1 cellular context compared by ENCODE assay signal in the genomic region with DNA sequence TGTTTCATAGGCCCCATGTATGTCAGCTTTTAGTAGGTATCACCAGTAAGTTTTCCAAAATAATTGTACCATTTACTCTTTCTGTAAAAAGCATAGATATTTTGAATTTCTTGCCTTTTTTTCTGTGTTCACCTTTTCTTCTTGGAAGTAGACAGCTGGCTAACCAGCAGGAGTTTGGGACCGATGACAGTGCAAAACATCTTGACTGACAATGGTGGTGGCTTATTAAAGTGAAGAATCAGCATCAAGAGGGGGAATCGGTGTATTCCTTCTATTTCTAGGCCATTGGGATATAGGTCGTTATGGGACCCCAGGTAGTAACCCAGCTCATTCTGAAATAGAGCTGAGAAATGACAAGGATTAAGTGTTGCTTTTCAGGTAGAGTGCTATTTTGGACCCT.
TF ChIP-seq lines count a peak whose summit lies in the region.

No MANE protein-coding gene starts in this region.

TF ChIP-seq in K562, 482 proteins besides CTCF, POLR2A, EP300 and RAD21:
- TF ChIP-seq MXD1 (CRISPR knock-in tag; IDR thresholded peaks at IDR 0.05; ENCODE audit: borderline replicate concordance, poor library complexity, severe bottlenecking), result no peak
- no peak for TF ChIP-seq MAZ (CRISPR knock-in tag; conservative IDR thresholded peaks at IDR 0.05 in 1 of 2, IDR thresholded peaks at IDR 0.05 in 1 of 2)
- TF ChIP-seq, protein P1, sequence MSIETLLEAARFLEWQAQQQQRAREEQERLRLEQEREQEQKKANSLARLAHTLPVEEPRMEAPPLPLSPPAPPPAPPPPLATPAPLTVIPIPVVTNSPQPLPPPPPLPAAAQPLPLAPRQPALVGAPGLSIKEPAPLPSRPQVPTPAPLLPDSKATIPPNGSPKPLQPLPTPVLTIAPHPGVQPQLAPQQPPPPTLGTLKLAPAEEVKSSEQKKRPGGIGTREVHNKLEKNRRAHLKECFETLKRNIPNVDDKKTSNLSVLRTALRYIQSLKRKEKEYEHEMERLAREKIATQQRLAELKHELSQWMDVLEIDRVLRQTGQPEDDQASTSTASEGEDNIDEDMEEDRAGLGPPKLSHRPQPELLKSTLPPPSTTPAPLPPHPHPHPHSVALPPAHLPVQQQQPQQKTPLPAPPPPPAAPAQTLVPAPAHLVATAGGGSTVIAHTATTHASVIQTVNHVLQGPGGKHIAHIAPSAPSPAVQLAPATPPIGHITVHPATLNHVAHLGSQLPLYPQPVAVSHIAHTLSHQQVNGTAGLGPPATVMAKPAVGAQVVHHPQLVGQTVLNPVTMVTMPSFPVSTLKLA (conservative IDR thresholded peaks at IDR 0.05), result no peak
- peak; percentile 63 for TF ChIP-seq MAFG (tag; conservative IDR thresholded peaks at IDR 0.05)
- TF ChIP-seq TAF15 (IDR thresholded peaks at IDR 0.05; ENCODE audit: low read depth, low read length), result no peak
- TF ChIP-seq YY1 (IDR thresholded peaks at IDR 0.05; ENCODE audit: borderline replicate concordance in 1 of 3, control insufficient read depth in 1 of 3, extremely low read depth in 1 of 3, insufficient read depth in 3 of 3, insufficient read length in 1 of 3, insufficient replicate concordance in 2 of 3, low read depth in 1 of 3, low read length in 2 of 3), result no peak
- peak; percentile 50; the same call in 1 of the 2 replicates for TF ChIP-seq MAFK (IDR thresholded peaks at IDR 0.05; ENCODE audit: low read length)
- no peak for TF ChIP-seq PHB (CRISPR knock-in tag; IDR thresholded peaks at IDR 0.05)
- TF ChIP-seq ZNF316 (IDR thresholded peaks at IDR 0.05), result peak; percentile 88
- TF ChIP-seq MIER1 (IDR thresholded peaks at IDR 0.05; ENCODE audit: low read depth), result no peak
- peak; percentile 29; the same call in 1 of the 2 replicates for TF ChIP-seq MAFF (IDR thresholded peaks at IDR 0.05; ENCODE audit: low read length)
- peak; percentile 70 for TF ChIP-seq C11orf30 (IDR thresholded peaks at IDR 0.05; ENCODE audit: low read depth)
- TF ChIP-seq, protein P2, sequence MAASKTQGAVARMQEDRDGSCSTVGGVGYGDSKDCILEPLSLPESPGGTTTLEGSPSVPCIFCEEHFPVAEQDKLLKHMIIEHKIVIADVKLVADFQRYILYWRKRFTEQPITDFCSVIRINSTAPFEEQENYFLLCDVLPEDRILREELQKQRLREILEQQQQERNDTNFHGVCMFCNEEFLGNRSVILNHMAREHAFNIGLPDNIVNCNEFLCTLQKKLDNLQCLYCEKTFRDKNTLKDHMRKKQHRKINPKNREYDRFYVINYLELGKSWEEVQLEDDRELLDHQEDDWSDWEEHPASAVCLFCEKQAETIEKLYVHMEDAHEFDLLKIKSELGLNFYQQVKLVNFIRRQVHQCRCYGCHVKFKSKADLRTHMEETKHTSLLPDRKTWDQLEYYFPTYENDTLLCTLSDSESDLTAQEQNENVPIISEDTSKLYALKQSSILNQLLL (CRISPR knock-in tag; IDR thresholded peaks at IDR 0.05; ENCODE audit: borderline replicate concordance), result no peak
- peak; percentile 82 for TF ChIP-seq PKNOX1 (IDR thresholded peaks at IDR 0.05)
- TF ChIP-seq TAF1 (IDR thresholded peaks at IDR 0.05; ENCODE audit: control insufficient read depth, extremely low read depth, insufficient read depth, low read length, severe bottlenecking), result no peak
- TF ChIP-seq NFE2 (IDR thresholded peaks at IDR 0.05; ENCODE audit: low read depth), result peak; percentile 87
